Comparison of ENCODE assay signal across 4 cellular contexts in genomic region chr5:166091931-166092330, GRCh38.
"Had no signal": no experiment of that assay in that cellular context is flagged by ENCODE, and none has a peak within 500 bp of the region (broad histone marks: within the 10 kb centered on the region; RNA-seq: fewer than 3 reads in every experiment).

No MANE protein-coding gene starts in this region.

- H3K4me3 ChIP-seq: K562 had no signal

- H3K27ac ChIP-seq: HL-60 had no signal

- DNase-seq: IMR-90, KBM-7 had no signal
